ENCODE assay signal across 25 cellular contexts in genomic region chr3:185157347-185157746, GRCh38. TPM values are rescaled to one million over a fixed set of nuclear protein-coding genes. Genes with fewer than 3 reads are reported as not detected.
DNase-seq lines count a peak whose midpoint lies in the region; ATAC-seq, FAIRE-seq and TF ChIP-seq lines count a peak whose summit lies in the region.
"Had no signal": no experiment of that assay in that cellular context is flagged by ENCODE, and none has a peak within 500 bp of the region (broad histone marks: within the 10 kb centered on the region; RNA-seq: fewer than 3 reads in every experiment).

No MANE protein-coding gene starts in this region.

- H3K23me2 ChIP-seq in H1 (ENCODE audit: low read depth, low read length): peaks cover 14% of the 10 kb centered on the region

- no peak overlapping the region for H3K27ac ChIP-seq in H1 (ENCODE audit: low read depth, low read length)
- H3K27ac ChIP-seq: A549; BLaER1 treated with 17β-estradiol and CSF1 and Interleukin-3, amounts not matched to agents 10 nM and 100 nM had no signal

- POLR2A ChIA-PET in WTC11 (lab: Charles Lee) (interaction anchor here (0.5 to 0.6 kb wide), 2 partner anchors 14 to 47 kb away, joined by 4 to 7 read pairs; no protein-coding TSS in a partner anchor), H1 (lab: Charles Lee; ENCODE audit: partially characterized antibody) (interaction anchor here (0.9 kb wide), 1 partner anchor 425 kb away, joined by 4 read pairs; no protein-coding TSS in a partner anchor)

- no peak overlapping the region for H3K27ac Mint-ChIP-seq in natural killer cell treated with Interleukin-12 subunit alpha and Interleukin-12 subunit beta and Interleukin-15 and Interleukin-18, amount 100 ng/mL, for 72 hours
- H3K27ac Mint-ChIP-seq in natural killer cell (no peak overlapping the region), WTC11 (no peak overlapping the region)
- H3K27ac Mint-ChIP-seq: CD14-positive monocyte; CD4-positive, alpha-beta T cell; CD8-positive, alpha-beta memory T cell had no signal

- no peak for FAIRE-seq in H1 (lab: Jason Lieb, UNC)
- FAIRE-seq: A549, D721Med, GM12878 had no signal

- H2BK120ac ChIP-seq in H1 (replicated peaks; ENCODE audit: low read depth, low read length): no peak overlapping the region

- H3K23ac ChIP-seq in H1 (ENCODE audit: insufficient read length): no peak overlapping the region

- H3K27me3 Mint-ChIP-seq in natural killer cell treated with Interleukin-12 subunit alpha and Interleukin-12 subunit beta and Interleukin-15 and Interleukin-18, amount 100 ng/mL, for 72 hours: peaks cover 27 to 33% of the 10 kb centered on the region in 2 donors
- peaks cover 16 to 45% of the 10 kb centered on the region in 2 donors for H3K27me3 Mint-ChIP-seq in natural killer cell (ENCODE audit: low read depth in 2 of 2)
- peaks cover 10% of the 10 kb centered on the region for H3K27me3 Mint-ChIP-seq in WTC11 (ENCODE audit: low read depth)

- H2BK12ac ChIP-seq in H1 (ENCODE audit: low read depth, low read length): no peak overlapping the region

- TF ChIP-seq CTCF in natural killer cell (IDR thresholded peaks at IDR 0.05): no peak
- TF ChIP-seq CTCF in WTC11 (IDR thresholded peaks at IDR 0.05): no peak
- no peak for TF ChIP-seq CTCF in H1 (IDR thresholded peaks at IDR 0.05; ENCODE audit: control extremely low read depth in 1 of 3, insufficient read depth in 1 of 3, low read depth in 1 of 3, low read length in 3 of 3)

- no peak overlapping the region for H4K91ac ChIP-seq in H1 (replicated peaks; ENCODE audit: insufficient read length, low read length)

- no peak for TF ChIP-seq EP300 in H1 (IDR thresholded peaks at IDR 0.05; ENCODE audit: borderline replicate concordance in 1 of 2, low read depth in 2 of 2, low read length in 2 of 2)

- no peak overlapping the region for H3K4me2 ChIP-seq in H1 (ENCODE audit: insufficient read depth in 1 of 2, low read depth in 2 of 2, low read length in 2 of 2)
- H3K4me2 ChIP-seq: A549; BLaER1 treated with 17β-estradiol and CSF1 and Interleukin-3, amounts not matched to agents 10 nM and 100 nM had no signal

- CTCF ChIA-PET in WTC11 (lab: Charles Lee) (interaction anchor here (1.2 kb wide), 1 partner anchor 19 kb away, joined by 3 read pairs; no protein-coding TSS in a partner anchor), H1 (lab: Charles Lee; ENCODE audit: partially characterized antibody) (interaction anchor here (0.8 to 2.2 kb wide), 4 partner anchors 8 to 19 kb away, joined by 3 to 9 read pairs (median 4); no protein-coding TSS in a partner anchor)

- H3K27me3 ChIP-seq in H1 (replicated peaks in 1 of 4; ENCODE audit: control insufficient read depth in 3 of 4, extremely low read depth in 1 of 4, insufficient read depth in 3 of 4, low read length in 3 of 4): peaks cover 0 to 9% (median 8%) of the 10 kb centered on the region in 4 experiments; a peak in 6 of 7 replicates

- H3K4ac ChIP-seq in H1 (replicated peaks; ENCODE audit: insufficient read length, low read depth, low read length): no peak overlapping the region

- no peak overlapping the region for H3K14ac ChIP-seq in H1 (ENCODE audit: insufficient read length)

- no peak for TF ChIP-seq RAD21 in H1 (IDR thresholded peaks at IDR 0.05 in 1 of 2, conservative IDR thresholded peaks at IDR 0.05 in 1 of 2; ENCODE audit: low read depth in 2 of 2, low read length in 2 of 2)

- H3K56ac ChIP-seq in H1 (replicated peaks; ENCODE audit: insufficient read length, low read depth, low read length): no peak overlapping the region

- peak; percentile 15 for DNase-seq in natural killer cell treated with Interleukin-12 subunit alpha and Interleukin-12 subunit beta and Interleukin-15 and Interleukin-18, amount 100 ng/mL, for 72 hours (ENCODE audit: low spot score)
- DNase-seq in natural killer cell (no peak), WTC11 (ENCODE audit: low spot score) (no peak), H1 (ENCODE audit: low read depth in 1 of 2, low spot score in 2 of 2) (no peak), RKO (ENCODE audit: low spot score) (no peak)
- no peak for DNase-seq in stimulated activated CD8-positive, alpha-beta memory T cell treated with anti-CD3 and anti-CD28 coated beads, Interleukin-4, amount 100 ng/mL, for 48 hours
- DNase-seq: 8988T; ACHN; AML-193; BE2C; CD4-positive, alpha-beta T cell; CD8-positive, alpha-beta memory T cell; DMS 273 treated with DMSO at 0.1 percent for 48 hours; DMS79; EL; GDM1; GOT3; H7; HCEC 1CT had no signal

- H3K4me3 ChIP-seq in H1 (ENCODE audit: extremely low read depth in 1 of 4, insufficient read depth in 2 of 4, low read depth in 3 of 4, low read length in 4 of 4): no peak overlapping the region
- H3K4me3 ChIP-seq: A549; BLaER1 treated with 17β-estradiol and CSF1 and Interleukin-3, amounts not matched to agents 10 nM and 100 nM; GM12878 had no signal

- H3K9me3 ChIP-seq in H1 (ENCODE audit: insufficient read depth in 2 of 2, low read depth in 1 of 2, low read length in 1 of 2): no peaks in the 10 kb centered on the region
- H3K9me3 ChIP-seq: A549; BLaER1 treated with 17β-estradiol and CSF1 and Interleukin-3, amounts not matched to agents 10 nM and 100 nM had no signal

- peaks cover 0 to 3% of the 10 kb centered on the region in 2 donors for H3K4me1 Mint-ChIP-seq in natural killer cell treated with Interleukin-12 subunit alpha and Interleukin-12 subunit beta and Interleukin-15 and Interleukin-18, amount 100 ng/mL, for 72 hours (ENCODE audit: low read depth in 2 of 2)
- no peaks in the 10 kb centered on the region for H3K4me1 Mint-ChIP-seq in natural killer cell
- H3K4me1 Mint-ChIP-seq in WTC11: no peaks in the 10 kb centered on the region

- peak overlapping the region; percentile 42; the same call in 1 of the 2 replicates for H2AFZ ChIP-seq in H1 (ENCODE audit: low read length)

- no peak overlapping the region for H2BK20ac ChIP-seq in H1 (ENCODE audit: low read length)

- intact Hi-C loops in natural killer cell (cut with micrococcal nuclease): no loop called here

- no peak overlapping the region for H3K4me3 Mint-ChIP-seq in natural killer cell treated with Interleukin-12 subunit alpha and Interleukin-12 subunit beta and Interleukin-15 and Interleukin-18, amount 100 ng/mL, for 72 hours
- H3K4me3 Mint-ChIP-seq in natural killer cell (no peak overlapping the region), WTC11 (no peak overlapping the region)
- H3K4me3 Mint-ChIP-seq: CD4-positive, alpha-beta T cell; CD8-positive, alpha-beta memory T cell had no signal

- H2AK5ac ChIP-seq in H1 (ENCODE audit: low read depth, low read length): no peak overlapping the region

- H2BK15ac ChIP-seq in H1 (ENCODE audit: low read length): no peak overlapping the region

- no peak overlapping the region for H3K9ac ChIP-seq in H1 (replicated peaks in 1 of 4; ENCODE audit: extremely low read depth in 1 of 4, low read depth in 3 of 4, low read length in 3 of 4)
- H3K9ac ChIP-seq: BLaER1 treated with 17β-estradiol and CSF1 and Interleukin-3, amounts not matched to agents 10 nM and 100 nM had no signal

- no peaks in the 10 kb centered on the region for H3K36me3 Mint-ChIP-seq in natural killer cell treated with Interleukin-12 subunit alpha and Interleukin-12 subunit beta and Interleukin-15 and Interleukin-18, amount 100 ng/mL, for 72 hours
- H3K36me3 Mint-ChIP-seq in natural killer cell (no peaks in the 10 kb centered on the region), WTC11 (no peaks in the 10 kb centered on the region)
- H3K36me3 Mint-ChIP-seq: CD8-positive, alpha-beta memory T cell had no signal

- TF ChIP-seq POLR2A in H1 (IDR thresholded peaks at IDR 0.05; ENCODE audit: control extremely low read depth in 1 of 2, low read depth in 2 of 2, low read length in 2 of 2): no peak

- H3K4me1 ChIP-seq in H1 (replicated peaks in 1 of 4; ENCODE audit: control insufficient read depth in 3 of 4, insufficient read depth in 4 of 4, low read length in 3 of 4): peaks cover 4 to 9% (median 6%) of the 10 kb centered on the region in 4 experiments; a peak in 6 of 7 replicates
- H3K4me1 ChIP-seq: BE2C had no signal

- H3K79me2 ChIP-seq in H1 (ENCODE audit: control insufficient read depth in 1 of 2, insufficient read depth in 2 of 2, low read length in 2 of 2): no peaks in the 10 kb centered on the region

- no peak overlapping the region for H4K8ac ChIP-seq in H1 (ENCODE audit: extremely low read depth, insufficient read depth, low read length)

- H3K79me1 ChIP-seq in H1 (ENCODE audit: low read depth, low read length): no peaks in the 10 kb centered on the region

- H4K5ac ChIP-seq in H1 (ENCODE audit: insufficient read length, low read depth, low read length): no peak overlapping the region

- no peak for ATAC-seq in natural killer cell treated with Interleukin-12 subunit alpha and Interleukin-12 subunit beta and Interleukin-15 and Interleukin-18, amount 100 ng/mL, for 72 hours
- ATAC-seq in natural killer cell (no peak), WTC11 (no peak), GM19035 (IDR thresholded peaks at IDR 0.05; ENCODE audit: unreplicated experiment) (no peak)
- ATAC-seq: A549, GM12878 had no signal

- no peaks in the 10 kb centered on the region for H3K36me3 ChIP-seq in H1 (ENCODE audit: control insufficient read depth in 2 of 4, insufficient read depth in 4 of 4, low read length in 3 of 4)
- H3K36me3 ChIP-seq: BE2C; BLaER1 treated with 17β-estradiol and CSF1 and Interleukin-3, amounts not matched to agents 10 nM and 100 nM had no signal

- H4K20me1 ChIP-seq in H1 (replicated peaks in 1 of 2; ENCODE audit: control insufficient read depth in 1 of 2, insufficient read depth in 2 of 2, low read length in 2 of 2): peaks cover 0 to 4% of the 10 kb centered on the region in 2 experiments
- H4K20me1 ChIP-seq: BLaER1 treated with 17β-estradiol and CSF1 and Interleukin-3, amounts not matched to agents 10 nM and 100 nM had no signal

- 89% methylated on average over 3 of the region's 3 CpGs; no CpG with 5 or more reads in 1 of the 2 experiments for WGBS in H1 (ENCODE audit: extremely low coverage in 1 of 2, insufficient coverage in 1 of 2, insufficient read length in 1 of 2, insufficient replicate concordance in 2 of 2, low coverage in 1 of 2, low lambda C conversion rate in 2 of 2, missing lambda C conversion rate in 1 of 2), 2 experiments

- H3K9me3 Mint-ChIP-seq in natural killer cell treated with Interleukin-12 subunit alpha and Interleukin-12 subunit beta and Interleukin-15 and Interleukin-18, amount 100 ng/mL, for 72 hours: no peaks in the 10 kb centered on the region
- H3K9me3 Mint-ChIP-seq in natural killer cell (no peaks in the 10 kb centered on the region), WTC11 (no peaks in the 10 kb centered on the region)
- H3K9me3 Mint-ChIP-seq: CD4-positive, alpha-beta T cell had no signal

- no peak overlapping the region for H3K18ac ChIP-seq in H1 (ENCODE audit: extremely low read depth, low read length)

- H2BK5ac ChIP-seq in H1 (ENCODE audit: low read depth, low read length): no peak overlapping the region

RNA-seq across cellular contexts. Expression of gene C3orf70, which starts 4.5 kb away (rescaled TPM):
- under 1 TPM; 0.06 to 0.17 TPM for total RNA-seq in natural killer cell treated with Interleukin-12 subunit alpha and Interleukin-12 subunit beta and Interleukin-15 and Interleukin-18, amount 100 ng/mL, for 72 hours
- under 1 TPM; 0.05 to 0.07 (median 0.05) TPM for total RNA-seq in natural killer cell
- 0.64 to 0.70 TPM (median 0.69 TPM) in 3 replicates for total RNA-seq in WTC11 (2021)
- 1.8 and 2.0 TPM in 2 replicates for total RNA-seq in H1 (2021; fragmentation: NEBNext Ultra II Directional; extraction: Animal tissue kit (Norgen Biotek cat#: 25700))
- polyA plus RNA-seq in H1 (2011; rRNA removed): 1.1 and 1.7 TPM in 2 replicates
- 0.85 TPM for polyA plus RNA-seq in H1 (2011; cell fraction: cytosol; rRNA removed)
- polyA plus RNA-seq in H1 (2011; cell fraction: nucleus; rRNA removed): 0.68 TPM
- polyA plus RNA-seq in H1 (2012, experiment 1 of 2): 1.2 to 1.3 TPM (median 1.2 TPM) in 4 replicates
- 0.18 TPM for polyA plus RNA-seq in H1 (2012, experiment 2 of 2)
- 0.85 TPM for polyA plus RNA-seq in H1 (2013, experiment 1 of 2)
- 0.79 TPM for polyA plus RNA-seq in H1 (2013, experiment 2 of 2)
- 4.0 and 5.3 TPM in 2 replicates for polyA minus RNA-seq in H1 (2011; rRNA and poly(A)+ RNA removed)
- 1.5 TPM for polyA minus RNA-seq in H1 (2011; cell fraction: cytosol; rRNA and poly(A)+ RNA removed)
- 0.90 TPM for polyA minus RNA-seq in H1 (2011; cell fraction: nucleus; rRNA and poly(A)+ RNA removed)
- total RNA-seq: CD4-positive, alpha-beta T cell had no signal
- polyA plus RNA-seq: CD8-positive, alpha-beta memory T cell had no signal
